Comparison of ENCODE assay signal across 19 cellular contexts in genomic region chr9:93698140-93698908, GRCh38.
"Had no signal": no experiment of that assay in that cellular context is flagged by ENCODE, and none has a peak within 500 bp of the region (broad histone marks: within the 10 kb centered on the region; RNA-seq: fewer than 3 reads in every experiment).

No MANE protein-coding gene starts in this region.

- H3K4me1 Mint-ChIP-seq: neural crest cell had no signal

- H3K4me3 ChIP-seq: heart right ventricle, ovary, tibial nerve had no signal

- H3K9me3 ChIP-seq: ovary had no signal

- H3K36me3 ChIP-seq: heart right ventricle, ovary, tibial nerve had no signal

- H3K27ac Mint-ChIP-seq: activated CD4-positive, alpha-beta memory T cell treated with anti-CD3 and anti-CD28 coated beads for 36 hours; activated naive CD4-positive, alpha-beta T cell treated with anti-CD3 and anti-CD28 coated beads, Interleukin-2, amount 50 U/mL, for 72 hours; activated T-cell treated with anti-CD3 and anti-CD28 coated beads, Interleukin-2, amount 50 U/mL, for 72 hours had no signal

- ATAC-seq: activated naive CD4-positive, alpha-beta T cell treated with anti-CD3 and anti-CD28 coated beads, Interleukin-2, amount 50 U/mL, for 72 hours; activated T-cell treated with anti-CD3 and anti-CD28 coated beads, Interleukin-2, amount 50 U/mL, for 72 hours; heart right ventricle; left cardiac atrium; SK-N-SH treated with all-trans-retinoic acid at 6 μM for 48 hours had no signal

- DNase-seq: activated CD4-positive, alpha-beta memory T cell treated with anti-CD3 and anti-CD28 coated beads for 36 hours; activated CD8-positive, alpha-beta memory T cell treated with anti-CD3 and anti-CD28 coated beads, Interleukin-2, amount 50 U/mL, for 4 hours; activated gamma-delta T cell; activated T-cell treated with anti-CD3 and anti-CD28 coated beads, Interleukin-2, amount 50 U/mL, for 72 hours; central memory CD4-positive, alpha-beta T cell; effector CD8-positive, alpha-beta T cell; foreskin melanocyte; heart right ventricle; left cardiac atrium; ovary; stimulated activated CD4-positive, alpha-beta T cell treated with anti-CD3 and anti-CD28 coated beads, Interleukin-4, amount 100 ng/mL, for 1 hour; stimulated activated naive CD4-positive, alpha-beta T cell; substantia nigra; T-helper 1 cell had no signal

- H3K4me3 Mint-ChIP-seq: activated CD4-positive, alpha-beta memory T cell treated with anti-CD3 and anti-CD28 coated beads for 36 hours; activated T-cell treated with anti-CD3 and anti-CD28 coated beads, Interleukin-2, amount 50 U/mL, for 72 hours; neural crest cell had no signal

- H3K27me3 ChIP-seq: ovary, tibial nerve had no signal

- H3K4me1 ChIP-seq: heart right ventricle, tibial nerve had no signal

- H3K27ac ChIP-seq: heart right ventricle, ovary, tibial nerve, VCaP had no signal

- H3K36me3 Mint-ChIP-seq: activated CD4-positive, alpha-beta memory T cell treated with anti-CD3 and anti-CD28 coated beads for 36 hours; activated naive CD4-positive, alpha-beta T cell treated with anti-CD3 and anti-CD28 coated beads, Interleukin-2, amount 50 U/mL, for 72 hours had no signal
